ENCODE assay signal across 1 cellular context in genomic region chr1:27961646-27962221, GRCh38.
TF ChIP-seq lines count a peak whose summit lies in the region.

No MANE protein-coding gene starts in this region.

TF ChIP-seq in endothelial cell of umbilical vein, 7 proteins besides CTCF, POLR2A, EP300 and RAD21 (continued from another document):
- TF ChIP-seq POLR2AphosphoS5 (IDR thresholded peaks at IDR 0.05; ENCODE audit: insufficient read depth, low read depth, low read length), result no peak
- TF ChIP-seq MAX (IDR thresholded peaks at IDR 0.05; ENCODE audit: insufficient read depth, insufficient read length), result no peak
- no peak for TF ChIP-seq JUN (IDR thresholded peaks at IDR 0.05; ENCODE audit: borderline replicate concordance, insufficient read depth, insufficient read length, low read depth)
